In the genomic region with DNA sequence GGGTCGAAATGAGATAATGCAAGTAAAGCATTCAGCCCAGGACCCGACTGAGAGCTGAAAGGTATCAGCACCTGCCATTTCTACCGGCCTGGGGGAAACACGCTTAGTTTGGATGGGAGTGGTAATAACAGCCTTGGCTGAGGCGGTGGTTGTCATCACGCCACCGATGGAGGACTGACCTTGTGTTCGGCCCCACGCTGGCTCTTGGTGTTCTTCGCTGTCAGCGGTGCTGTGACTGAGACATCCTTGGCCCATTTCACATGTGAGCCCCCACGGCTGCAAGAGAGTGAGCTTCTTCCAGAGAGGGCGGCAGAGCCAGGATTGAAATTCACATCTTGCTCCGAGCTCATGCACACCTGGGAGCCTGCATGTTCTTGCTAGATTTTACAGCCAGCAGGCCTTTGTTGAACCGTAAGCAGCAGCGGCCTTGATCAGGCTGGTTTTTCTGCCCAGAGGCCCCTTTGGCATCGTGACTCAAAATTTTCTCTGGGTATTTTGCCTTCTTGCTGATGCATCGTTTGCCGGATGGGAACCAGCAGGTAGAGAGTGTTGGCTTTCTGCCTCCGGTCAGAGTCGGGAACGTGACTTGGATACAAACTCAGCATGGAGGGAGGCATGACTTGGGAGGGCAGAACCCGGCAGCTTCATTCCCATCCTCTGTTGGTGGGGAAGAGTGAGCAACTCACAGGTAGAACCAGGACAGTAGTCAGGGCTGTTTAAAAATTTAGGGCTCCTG, we compare ENCODE assay signal across 28 cellular contexts.
DNase-seq lines count a peak whose midpoint lies in the region; ATAC-seq, FAIRE-seq and TF ChIP-seq lines count a peak whose summit lies in the region.
"Had no signal": no experiment of that assay in that cellular context is flagged by ENCODE, and none has a peak within 500 bp of the region (broad histone marks: within the 10 kb centered on the region; RNA-seq: fewer than 3 reads in every experiment).

No MANE protein-coding gene starts in this region.

- H3K9me3 ChIP-seq in RWPE2 (ENCODE audit: severe bottlenecking) = no peaks in the 10 kb centered on the region
- H3K9me3 ChIP-seq: gastroesophageal sphincter, pancreas had no signal

- ATAC-seq in RWPE2 (ENCODE audit: low read depth) (peak; percentile 54), foreskin keratinocyte (peak; percentile 80), HG02763 (IDR thresholded peaks at IDR 0.05; ENCODE audit: unreplicated experiment) (no peak), Right ventricle myocardium superior (ENCODE audit: poor library complexity) (no peak)
- ATAC-seq: activated CD4-positive, alpha-beta T cell treated with anti-CD3 and anti-CD28 coated beads for 36 hours; activated CD8-positive, alpha-beta T cell treated with anti-CD3 and anti-CD28 coated beads, Interleukin-2, amount 10 ng/mL, durations not matched to agents 7 days and 5 days; effector memory CD8-positive, alpha-beta T cell; gastroesophageal sphincter; natural killer cell treated with Interleukin-12 subunit alpha and Interleukin-12 subunit beta and Interleukin-15 and Interleukin-18, amount 100 ng/mL, for 72 hours; pancreas; sciatic nerve; SK-N-SH treated with all-trans-retinoic acid at 6 μM for 48 hours; stimulated activated effector memory CD8-positive, alpha-beta T cell treated with anti-CD3 and anti-CD28 coated beads, Interleukin-12 subunit alpha, Interleukin-12 subunit beta, amount 100 ng/mL, for 72 hours had no signal

- H3K4me3 ChIP-seq in RWPE2 (ENCODE audit: severe bottlenecking) = no peak overlapping the region
- H3K4me3 ChIP-seq: coronary artery, gastroesophageal sphincter, GM23248, pancreas had no signal

- peaks cover 17% of the 10 kb centered on the region for H3K4me1 ChIP-seq in RWPE2 (ENCODE audit: insufficient read depth, poor library complexity, severe bottlenecking)
- peaks cover 24% of the 10 kb centered on the region for H3K4me1 ChIP-seq in foreskin keratinocyte

- FAIRE-seq in GM12891 (lab: Jason Lieb, UNC) = no peak
- FAIRE-seq: GM12892, pancreas, urothelium cell line had no signal

- TF ChIP-seq CTCF in RWPE2 (IDR thresholded peaks at IDR 0.05; ENCODE audit: poor library complexity, severe bottlenecking) = no peak
- TF ChIP-seq CTCF in foreskin keratinocyte (conservative IDR thresholded peaks at IDR 0.05) = no peak

- H3K27ac ChIP-seq in RWPE2 (ENCODE audit: poor library complexity, severe bottlenecking) (peak overlapping the region; percentile 76), foreskin keratinocyte (peak overlapping the region; percentile 57)
- H3K27ac ChIP-seq: coronary artery, gastroesophageal sphincter, GM23248, pancreas had no signal

- no peak for TF ChIP-seq POLR2A in GM12891 (IDR thresholded peaks at IDR 0.05; ENCODE audit: low read depth, low read length)

- intact Hi-C loops in posterior vena cava (cut with DNase I) = no loop called here
- intact Hi-C loops in Right ventricle myocardium superior (cut with DNase I) = no loop called here

- DNase-seq in GM12891 (ENCODE audit: insufficient read length, low spot score) (no peak), RWPE2 (ENCODE audit: low spot score) (no peak), foreskin keratinocyte (peak; percentile 79 to 85), posterior vena cava (ENCODE audit: low spot score) (peak; percentile 64), Right ventricle myocardium superior (no peak), RKO (ENCODE audit: low spot score) (no peak)
- DNase-seq: activated CD4-positive, alpha-beta T cell treated with anti-CD3 and anti-CD28 coated beads for 36 hours; activated CD8-positive, alpha-beta T cell treated with anti-CD3 and anti-CD28 coated beads, Interleukin-2, amount 10 ng/mL, durations not matched to agents 7 days and 5 days; activated effector memory CD4-positive, alpha-beta T cell treated with Interleukin-2 at 50 U/mL for 16 hours; activated naive CD8-positive, alpha-beta T cell treated with anti-CD3 and anti-CD28 coated beads for 36 hours; activated T-cell treated with anti-CD3 and anti-CD28 coated beads for 4 hours; aorta; Calu3; effector memory CD8-positive, alpha-beta T cell; MV-4-11; NCI-H526; pancreas; stimulated activated CD4-positive, alpha-beta T cell treated with anti-CD3 and anti-CD28 coated beads, Interleukin-4, amount 100 ng/mL, for 24 hours had no signal

- no peaks in the 10 kb centered on the region for H3K27me3 ChIP-seq in RWPE2 (ENCODE audit: insufficient read depth, poor library complexity, severe bottlenecking)
- H3K27me3 ChIP-seq in foreskin keratinocyte = no peaks in the 10 kb centered on the region
- H3K27me3 ChIP-seq: gastroesophageal sphincter, pancreas had no signal

- H3K36me3 ChIP-seq in RWPE2 (ENCODE audit: low read depth) = no peaks in the 10 kb centered on the region
- H3K36me3 ChIP-seq: gastroesophageal sphincter, pancreas had no signal

TF ChIP-seq in GM12891, 5 proteins besides CTCF, POLR2A, EP300 and RAD21:
- TF ChIP-seq TAF1 (IDR thresholded peaks at IDR 0.05; ENCODE audit: low read depth, low read length) (no peak), POU2F2 (IDR thresholded peaks at IDR 0.05; ENCODE audit: low read depth, low read length) (0 out of 2 replicates have a peak, but pooled peaks have one; percentile 12), PAX5 (IDR thresholded peaks at IDR 0.05; ENCODE audit: insufficient read depth, low read length, severe bottlenecking) (no peak), POLR2AphosphoS5 (IDR thresholded peaks at IDR 0.05; ENCODE audit: low read depth, low read length) (0 out of 2 replicates have a peak, but pooled peaks have one; percentile 20), SPI1 (IDR thresholded peaks at IDR 0.05; ENCODE audit: low read depth, low read length) (no peak)

Comparison
In these comparisons a context has a peak if more than half of its experiments do, and no peak if none do; other contexts are left out.
1. DNase-seq: peak in foreskin keratinocyte (2 of 2) and posterior vena cava (single experiment); none in GM12891 (single experiment), RWPE2 (single experiment), Right ventricle myocardium superior (single experiment) and RKO (single experiment).
2. ATAC-seq: peak in RWPE2 (single experiment) and foreskin keratinocyte (single experiment); none in HG02763 (single experiment) and Right ventricle myocardium superior (single experiment).